In the genomic region with DNA sequence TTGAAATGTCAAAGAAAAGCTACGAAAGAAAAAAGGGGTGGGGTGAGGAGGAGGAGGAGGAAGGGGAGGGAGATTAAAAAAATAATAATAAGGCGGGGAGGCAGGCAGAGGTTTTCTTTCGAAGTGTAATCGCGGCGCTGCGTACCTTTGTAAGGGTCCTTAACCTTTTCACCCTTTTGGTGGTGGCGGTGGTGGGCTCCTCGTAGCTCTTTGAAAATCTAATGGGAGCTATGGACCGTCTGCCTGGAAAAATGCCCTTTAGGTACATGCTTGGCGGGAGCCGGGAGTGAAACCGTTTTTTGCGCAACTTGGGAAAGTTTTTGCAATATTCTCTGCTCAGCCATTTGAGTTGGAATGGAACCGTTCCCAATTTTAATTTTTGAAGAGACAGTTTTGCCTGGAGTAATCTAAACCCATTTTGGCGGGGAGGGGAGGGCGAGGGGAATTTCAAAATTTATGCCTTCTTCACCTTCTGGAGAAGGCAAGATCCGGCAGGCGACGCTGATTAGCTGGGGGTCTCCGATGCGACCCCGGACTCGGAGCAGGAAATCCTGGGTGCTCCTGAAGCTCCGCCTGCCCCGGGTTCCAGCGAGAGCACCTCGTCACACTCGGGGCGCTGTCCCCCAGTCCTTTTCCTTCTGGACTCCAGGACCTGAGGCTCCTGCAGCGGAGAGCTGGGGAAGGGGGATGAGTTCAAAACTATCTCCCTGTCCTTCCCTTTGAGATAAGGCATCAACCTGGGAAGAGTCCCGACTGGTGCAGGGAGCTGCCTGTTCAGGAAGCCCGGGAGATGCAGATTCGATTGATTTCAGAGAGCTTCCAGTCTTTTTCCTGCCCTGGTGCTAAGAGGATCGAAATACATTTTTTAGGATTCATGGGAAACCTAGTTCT, we compare ENCODE assay signal across 11 cellular contexts.
DNase-seq lines count a peak whose midpoint lies in the region; ATAC-seq and TF ChIP-seq lines count a peak whose summit lies in the region.
"Had no signal": no experiment of that assay in that cellular context is flagged by ENCODE, and none has a peak within 500 bp of the region (broad histone marks: within the 10 kb centered on the region; RNA-seq: fewer than 3 reads in every experiment).

No MANE protein-coding gene starts in this region.

- TF ChIP-seq CTCF in sigmoid colon (IDR thresholded peaks at IDR 0.05), result no peak

- peaks cover 7% of the 10 kb centered on the region for H3K27me3 ChIP-seq in GM23248 (replicated peaks; ENCODE audit: insufficient read depth)
- peaks cover 59% of the 10 kb centered on the region for H3K27me3 ChIP-seq in adipocyte (replicated peaks; ENCODE audit: control insufficient read depth, insufficient read depth, low read length)
- peaks cover 36% of the 10 kb centered on the region for H3K27me3 ChIP-seq in iPS DF 6.9 (ENCODE audit: control insufficient read depth, insufficient read depth, low read length)
- peaks cover 22 to 98% (median 63%) of the 10 kb centered on the region in 3 donors for H3K27me3 ChIP-seq in sigmoid colon

- no peaks in the 10 kb centered on the region for H3K79me2 ChIP-seq in GM23248 (ENCODE audit: insufficient read depth)

- H3K36me3 Mint-ChIP-seq in effector memory CD8-positive, alpha-beta T cell (ENCODE audit: insufficient read depth), result no peaks in the 10 kb centered on the region
- no peaks in the 10 kb centered on the region for H3K36me3 Mint-ChIP-seq in stimulated activated effector memory CD8-positive, alpha-beta T cell treated with anti-CD3 and anti-CD28 coated beads, Interleukin-12 subunit alpha, Interleukin-12 subunit beta, amount 100 ng/mL, for 72 hours

- peaks cover 46 to 58% of the 10 kb centered on the region in 2 donors for H3K27me3 Mint-ChIP-seq in effector memory CD8-positive, alpha-beta T cell

- H3K4me3 ChIP-seq in GM23248 (peak overlapping the region; percentile 86), adipocyte (ENCODE audit: low read length) (peak overlapping the region; percentile 80), iPS DF 6.9 (ENCODE audit: low read length) (peak overlapping the region; percentile 12), sigmoid colon (peak overlapping the region in 3 of 4 donors; percentile 15 to 30 (median 23))
- H3K4me3 ChIP-seq: mucosa of descending colon had no signal

- peak overlapping the region; percentile 93 for H3K4me2 ChIP-seq in GM23248 (ENCODE audit: unreplicated experiment)

- H3K9me3 ChIP-seq in GM23248 (ENCODE audit: low read depth) (no peaks in the 10 kb centered on the region), adipocyte (ENCODE audit: control insufficient read depth, low read length) (no peaks in the 10 kb centered on the region), iPS DF 6.9 (ENCODE audit: control insufficient read depth, insufficient read depth, low read length) (no peaks in the 10 kb centered on the region), sigmoid colon (no peaks in the 10 kb centered on the region)
- H3K9me3 ChIP-seq: mucosa of descending colon had no signal

- in situ Hi-C loops in GM23248 (cut with MboI), result no loop called here

- no peaks in the 10 kb centered on the region for H3F3A ChIP-seq in GM23248 (ENCODE audit: insufficient read depth)

- peak overlapping the region; percentile 62 for H3K9ac ChIP-seq in GM23248
- H3K9ac ChIP-seq in adipocyte (ENCODE audit: low read length), result peak overlapping the region; percentile 47

- no peaks in the 10 kb centered on the region for H4K20me1 ChIP-seq in GM23248 (ENCODE audit: insufficient read depth)

- DNase-seq in GM23248, result peak; percentile 68
- DNase-seq in adipocyte (ENCODE audit: low read depth), result peak; percentile 58
- no peak for DNase-seq in iPS DF 6.9 (ENCODE audit: low read depth, low spot score)
- no peak for DNase-seq in sigmoid colon
- no peak for DNase-seq in activated CD4-positive, CD25-positive, alpha-beta regulatory T cell treated with anti-CD3 and anti-CD28 coated beads, Interleukin-2, amount 50 U/mL, for 72 hours
- DNase-seq in effector memory CD8-positive, alpha-beta T cell, result no peak
- no peak for DNase-seq in stimulated activated effector memory CD8-positive, alpha-beta T cell treated with anti-CD3 and anti-CD28 coated beads, Interleukin-12 subunit alpha, Interleukin-12 subunit beta, amount 100 ng/mL, for 72 hours (ENCODE audit: low spot score in 2 of 2)
- DNase-seq in OCI-M1 (lab: John Stamatoyannopoulos, UW), result no peak
- DNase-seq: mucosa of descending colon, NCI-H1048, SIG-M5 had no signal

- 2 to 4% methylated on average over 25 to 35 of the region's 35 CpGs for WGBS in GM23248 (ENCODE audit: low coverage in 1 of 2, low lambda C conversion rate in 2 of 2, missing lambda C conversion rate in 2 of 2), 2 experiments
- 100% methylated on average over 1 of the region's 35 CpGs for WGBS in iPS DF 6.9 (ENCODE audit: insufficient coverage, insufficient read length)
- WGBS in sigmoid colon, 2 donors, result 4 to 11% methylated on average over 35 of the region's 35 CpGs

- no peaks in the 10 kb centered on the region for H3K4me1 Mint-ChIP-seq in effector memory CD8-positive, alpha-beta T cell (ENCODE audit: low read depth in 2 of 2)
- peaks cover 8% of the 10 kb centered on the region for H3K4me1 Mint-ChIP-seq in stimulated activated effector memory CD8-positive, alpha-beta T cell treated with anti-CD3 and anti-CD28 coated beads, Interleukin-12 subunit alpha, Interleukin-12 subunit beta, amount 100 ng/mL, for 72 hours

- TF ChIP-seq POLR2A in sigmoid colon (IDR thresholded peaks at IDR 0.05), result no peak

- peaks cover 2 to 3% of the 10 kb centered on the region in 2 donors for H3K9me3 Mint-ChIP-seq in effector memory CD8-positive, alpha-beta T cell
- H3K9me3 Mint-ChIP-seq in stimulated activated effector memory CD8-positive, alpha-beta T cell treated with anti-CD3 and anti-CD28 coated beads, Interleukin-12 subunit alpha, Interleukin-12 subunit beta, amount 100 ng/mL, for 72 hours, result peaks cover 2% of the 10 kb centered on the region

- H3K36me3 ChIP-seq in GM23248 (ENCODE audit: low read depth) (no peaks in the 10 kb centered on the region), adipocyte (ENCODE audit: control insufficient read depth, insufficient read depth, low read length, severe bottlenecking) (no peaks in the 10 kb centered on the region), iPS DF 6.9 (ENCODE audit: control insufficient read depth, insufficient read depth, low read length) (no peaks in the 10 kb centered on the region), sigmoid colon (no peaks in the 10 kb centered on the region)

- intact Hi-C loops in sigmoid colon (cut with DNase I), result no loop called here

- no peaks in the 10 kb centered on the region for H3K9me2 ChIP-seq in GM23248 (ENCODE audit: insufficient read depth)

- H3K4me1 ChIP-seq in GM23248 (ENCODE audit: insufficient read depth) (peaks cover 4% of the 10 kb centered on the region; the same call in 1 of the 2 replicates), adipocyte (ENCODE audit: control insufficient read depth, insufficient read depth, low read length) (peaks cover 22% of the 10 kb centered on the region), iPS DF 6.9 (ENCODE audit: control insufficient read depth, insufficient read depth, low read length) (peaks cover 2% of the 10 kb centered on the region; the same call in 1 of the 2 replicates), sigmoid colon (peaks cover 0 to 18% (median 16%) of the 10 kb centered on the region in 4 donors)

- H3K27ac ChIP-seq in GM23248 (no peak overlapping the region), iPS DF 6.9 (ENCODE audit: low read length) (no peak overlapping the region), sigmoid colon (no peak overlapping the region)

- no peak for ATAC-seq in effector memory CD8-positive, alpha-beta T cell (replicated peaks)
- ATAC-seq in stimulated activated effector memory CD8-positive, alpha-beta T cell treated with anti-CD3 and anti-CD28 coated beads, Interleukin-12 subunit alpha, Interleukin-12 subunit beta, amount 100 ng/mL, for 72 hours, result no peak
- ATAC-seq: mucosa of descending colon had no signal

- peak overlapping the region in 1 of 2 donors; percentile 51 for H3K4me3 Mint-ChIP-seq in effector memory CD8-positive, alpha-beta T cell
- H3K4me3 Mint-ChIP-seq in stimulated activated effector memory CD8-positive, alpha-beta T cell treated with anti-CD3 and anti-CD28 coated beads, Interleukin-12 subunit alpha, Interleukin-12 subunit beta, amount 100 ng/mL, for 72 hours, result no peak overlapping the region

- no peak for TF ChIP-seq EP300 in sigmoid colon (IDR thresholded peaks at IDR 0.05)

- peak overlapping the region; percentile 88 for H2AFZ ChIP-seq in GM23248

- no peak overlapping the region for H3K27ac Mint-ChIP-seq in effector memory CD8-positive, alpha-beta T cell
- no peak overlapping the region for H3K27ac Mint-ChIP-seq in stimulated activated effector memory CD8-positive, alpha-beta T cell treated with anti-CD3 and anti-CD28 coated beads, Interleukin-12 subunit alpha, Interleukin-12 subunit beta, amount 100 ng/mL, for 72 hours

Comparison
In these comparisons a context has a peak if more than half of its experiments do, and no peak if none do; other contexts are left out.
1. DNase-seq: peak in GM23248 (single experiment) and adipocyte (single experiment); none in iPS DF 6.9 (single experiment), sigmoid colon (single experiment), activated CD4-positive, CD25-positive, alpha-beta regulatory T cell treated with anti-CD3 and anti-CD28 coated beads, Interleukin-2, amount 50 U/mL, for 72 hours (single experiment), effector memory CD8-positive, alpha-beta T cell (0 of 3), stimulated activated effector memory CD8-positive, alpha-beta T cell treated with anti-CD3 and anti-CD28 coated beads, Interleukin-12 subunit alpha, Interleukin-12 subunit beta, amount 100 ng/mL, for 72 hours (0 of 2) and OCI-M1 (single experiment).
2. H3K4me3 ChIP-seq: peak in every context shown above with its lines; median percentile 86 in GM23248; 80 in adipocyte; 23 in sigmoid colon; 12 in iPS DF 6.9.